Comparison of ENCODE assay signal across 24 cellular contexts in the genomic region with DNA sequence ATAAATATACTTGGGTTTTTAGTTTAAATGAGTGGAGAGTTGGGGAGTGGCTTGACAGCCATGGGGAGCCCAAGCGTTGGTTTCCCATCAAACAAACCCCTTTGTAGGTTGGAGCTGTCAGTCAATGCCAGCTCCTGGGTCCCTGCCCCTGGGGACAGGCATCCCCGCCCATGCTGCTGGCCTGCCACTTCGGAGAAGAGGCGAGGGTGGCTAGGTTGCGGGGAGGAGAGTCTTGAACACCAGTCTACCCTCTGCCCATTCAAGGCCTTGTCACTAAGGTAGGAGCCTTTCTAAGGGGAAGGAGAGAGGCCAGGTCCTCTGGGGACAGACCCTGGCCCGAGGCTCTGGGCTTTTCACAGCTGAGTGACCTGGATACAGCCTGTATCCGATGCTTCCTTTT.
"Had no signal": no experiment of that assay in that cellular context is flagged by ENCODE, and none has a peak within 500 bp of the region (broad histone marks: within the 10 kb centered on the region; RNA-seq: fewer than 3 reads in every experiment).

No MANE protein-coding gene starts in this region.

- H3K9me3 ChIP-seq: adrenal gland, body of pancreas, breast epithelium, SJCRH30 had no signal

- H3K4me1 Mint-ChIP-seq: activated CD4-positive, alpha-beta T cell treated with anti-CD3 and anti-CD28 coated beads, Interleukin-2, amount 10 ng/mL, durations not matched to agents 7 days and 5 days had no signal

- H3K4me3 ChIP-seq: adrenal gland, body of pancreas, SJCRH30, SK-N-MC had no signal

- H3K9me3 Mint-ChIP-seq: activated CD4-positive, alpha-beta T cell treated with anti-CD3 and anti-CD28 coated beads, Interleukin-2, amount 10 ng/mL, durations not matched to agents 7 days and 5 days; activated naive CD4-positive, alpha-beta T cell treated with anti-CD3 and anti-CD28 coated beads for 36 hours; activated T-cell treated with anti-CD3 and anti-CD28 coated beads, Interleukin-2, amount 50 U/mL, for 24 hours; activated T-helper 2 cell treated with anti-CD3 and anti-CD28 coated beads, Interferon-gamma antibody, Interleukin-2, Interleukin-4, amounts not matched to agents 10 μg/mL and 5 μg/mL and 100 μg/mL, durations not matched to agents 14 hours and 24 hours and 36 hours; T-helper 2 cell treated with Interferon-gamma antibody and Interleukin-4, amounts not matched to agents 5 μg/mL and 100 μg/mL, for 36 hours had no signal

- DNase-seq: activated CD4-positive, alpha-beta T cell treated with anti-CD3 and anti-CD28 coated beads, Interleukin-2, amount 10 ng/mL, durations not matched to agents 7 days and 5 days; activated CD4-positive, alpha-beta T cell treated with anti-CD3 and anti-CD28 coated beads, Interleukin-2, amount 50 U/mL, for 48 hours; activated CD8-positive, alpha-beta T cell treated with anti-CD3 and anti-CD28 coated beads, Interleukin-2, amount 10 ng/mL, durations not matched to agents 7 days and 5 days; activated gamma-delta T cell; activated naive CD4-positive, alpha-beta T cell treated with anti-CD3 and anti-CD28 coated beads for 36 hours; activated T-cell treated with anti-CD3 and anti-CD28 coated beads, Interleukin-2, amount 50 U/mL, for 24 hours; NCI-H1048; NCI-H1105 treated with DMSO at 0.1 percent for 48 hours; NCI-H1436; NCI-H1694; NCI-H1930; NCI-H2081 treated with DMSO at 0.1 percent for 48 hours; NCI-H226; NCI-H446 treated with DMSO at 0.1 percent for 48 hours; SHP77 had no signal

- H3K27me3 ChIP-seq: adrenal gland, body of pancreas, breast epithelium, SJCRH30 had no signal

- H3K4me3 Mint-ChIP-seq: activated CD4-positive, alpha-beta T cell treated with anti-CD3 and anti-CD28 coated beads, Interleukin-2, amount 10 ng/mL, durations not matched to agents 7 days and 5 days; activated CD8-positive, alpha-beta T cell treated with anti-CD3 and anti-CD28 coated beads, Interleukin-2, amount 10 ng/mL, durations not matched to agents 7 days and 5 days; activated naive CD4-positive, alpha-beta T cell treated with anti-CD3 and anti-CD28 coated beads for 36 hours; activated T-cell treated with anti-CD3 and anti-CD28 coated beads, Interleukin-2, amount 50 U/mL, for 24 hours; T-helper 2 cell treated with Interferon-gamma antibody and Interleukin-4, amounts not matched to agents 5 μg/mL and 100 μg/mL, for 36 hours had no signal

- H3K4me1 ChIP-seq: adrenal gland, body of pancreas, breast epithelium, SJCRH30 had no signal

- H3K27me3 Mint-ChIP-seq: activated CD4-positive, alpha-beta T cell treated with anti-CD3 and anti-CD28 coated beads, Interleukin-2, amount 10 ng/mL, durations not matched to agents 7 days and 5 days; activated T-cell treated with anti-CD3 and anti-CD28 coated beads, Interleukin-2, amount 50 U/mL, for 24 hours had no signal

- H3K36me3 Mint-ChIP-seq: activated naive CD4-positive, alpha-beta T cell treated with anti-CD3 and anti-CD28 coated beads, Interleukin-2, amount 50 U/mL, for 72 hours had no signal

- H3K27ac ChIP-seq: adrenal gland, body of pancreas, breast epithelium, SJCRH30, SK-N-MC had no signal

- H3K27ac Mint-ChIP-seq: activated CD4-positive, alpha-beta T cell treated with anti-CD3 and anti-CD28 coated beads, Interleukin-2, amount 10 ng/mL, durations not matched to agents 7 days and 5 days; activated CD8-positive, alpha-beta T cell treated with anti-CD3 and anti-CD28 coated beads, Interleukin-2, amount 10 ng/mL, durations not matched to agents 7 days and 5 days; activated naive CD4-positive, alpha-beta T cell treated with anti-CD3 and anti-CD28 coated beads for 36 hours; activated T-cell treated with anti-CD3 and anti-CD28 coated beads, Interleukin-2, amount 50 U/mL, for 24 hours; activated T-helper 2 cell treated with anti-CD3 and anti-CD28 coated beads, Interferon-gamma antibody, Interleukin-2, Interleukin-4, amounts not matched to agents 10 μg/mL and 5 μg/mL and 100 μg/mL, durations not matched to agents 14 hours and 24 hours and 36 hours; T-helper 2 cell treated with Interferon-gamma antibody and Interleukin-4, amounts not matched to agents 5 μg/mL and 100 μg/mL, for 36 hours had no signal

- ATAC-seq: activated CD8-positive, alpha-beta T cell treated with anti-CD3 and anti-CD28 coated beads, Interleukin-2, amount 10 ng/mL, durations not matched to agents 7 days and 5 days; activated naive CD4-positive, alpha-beta T cell treated with anti-CD3 and anti-CD28 coated beads, Interleukin-2, amount 50 U/mL, for 72 hours; body of pancreas; Panc1 had no signal

- H3K36me3 ChIP-seq: adrenal gland, breast epithelium, SJCRH30 had no signal
